Comparison of ENCODE assay signal across 35 cellular contexts in genomic region chr1:18466676-18467075, GRCh38. TPM values are rescaled to one million over a fixed set of nuclear protein-coding genes. Genes with fewer than 3 reads are reported as not detected.
"Had no signal": no experiment of that assay in that cellular context is flagged by ENCODE, and none has a peak within 500 bp of the region (broad histone marks: within the 10 kb centered on the region; RNA-seq: fewer than 3 reads in every experiment).

No MANE protein-coding gene starts in this region.

- H3K9ac ChIP-seq: KMS-11 had no signal

- H3K9me3 ChIP-seq: SJCRH30 had no signal

- H2AFZ ChIP-seq: PC-9 had no signal

- DNase-seq: Karpas-422, MM.1S, MV-4-11, NCI-H1092, NCI-H1105, NCI-H1417 treated with DMSO at 0.1 percent for 48 hours, NCI-H1436 treated with DMSO at 0.1 percent for 48 hours, NCI-H1694 treated with DMSO at 0.1 percent for 48 hours, NCI-H187 treated with DMSO at 0.1 percent for 48 hours, NCI-H2029, NCI-H2081, NCI-H2171 treated with DMSO at 0.1 percent for 48 hours, NCI-H2227 treated with DMSO at 0.1 percent for 48 hours, NCI-H345, NCI-H446, NCI-H510A treated with DMSO at 0.1 percent for 48 hours, NCI-H524 treated with DMSO at 0.1 percent for 48 hours, NCI-H526 treated with DMSO at 0.1 percent for 48 hours, NCI-H774, PC-9, SHP77, SIG-M5, SJCRH30 had no signal

- H3K4me2 ChIP-seq: KMS-11, PC-9 had no signal

- H3K36me3 ChIP-seq: SJCRH30 had no signal

- H3K4me3 ChIP-seq: PC-9, SJCRH30, SK-N-MC had no signal

- ATAC-seq: Panc1, Right ventricle myocardium inferior, SK-N-SH treated with all-trans-retinoic acid at 6 μM for 48 hours had no signal

- FAIRE-seq: RCC 7860 had no signal

- H3K27ac ChIP-seq: KMS-11, PC-9, RWPE1, SJCRH30, SK-N-MC had no signal

- H3K4me1 ChIP-seq: SJCRH30 had no signal

RNA-seq across cellular contexts. Expression of gene KLHDC7A, which starts 14.1 kb away (rescaled TPM):
- total RNA-seq: LHCN-M2, MCF 10A, NCI-H460, Right ventricle myocardium inferior, RPMI7951, SJCRH30, SK-MEL-5 had no signal
